Comparison of ENCODE assay signal across 1 cellular context in genomic region chr15:59256538-59256937, GRCh38.
TF ChIP-seq lines count a peak whose summit lies in the region.

No MANE protein-coding gene starts in this region.

TF ChIP-seq in HCT116, 20 proteins besides CTCF, POLR2A, EP300 and RAD21 (continued from another document):
- TF ChIP-seq, protein P1, sequence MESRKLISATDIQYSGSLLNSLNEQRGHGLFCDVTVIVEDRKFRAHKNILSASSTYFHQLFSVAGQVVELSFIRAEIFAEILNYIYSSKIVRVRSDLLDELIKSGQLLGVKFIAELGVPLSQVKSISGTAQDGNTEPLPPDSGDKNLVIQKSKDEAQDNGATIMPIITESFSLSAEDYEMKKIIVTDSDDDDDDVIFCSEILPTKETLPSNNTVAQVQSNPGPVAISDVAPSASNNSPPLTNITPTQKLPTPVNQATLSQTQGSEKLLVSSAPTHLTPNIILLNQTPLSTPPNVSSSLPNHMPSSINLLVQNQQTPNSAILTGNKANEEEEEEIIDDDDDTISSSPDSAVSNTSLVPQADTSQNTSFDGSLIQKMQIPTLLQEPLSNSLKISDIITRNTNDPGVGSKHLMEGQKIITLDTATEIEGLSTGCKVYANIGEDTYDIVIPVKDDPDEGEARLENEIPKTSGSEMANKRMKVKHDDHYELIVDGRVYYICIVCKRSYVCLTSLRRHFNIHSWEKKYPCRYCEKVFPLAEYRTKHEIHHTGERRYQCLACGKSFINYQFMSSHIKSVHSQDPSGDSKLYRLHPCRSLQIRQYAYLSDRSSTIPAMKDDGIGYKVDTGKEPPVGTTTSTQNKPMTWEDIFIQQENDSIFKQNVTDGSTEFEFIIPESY (IDR thresholded peaks at IDR 0.05; ENCODE audit: extremely low read depth, insufficient replicate concordance, low read length) = no peak
TF ChIP-seq in HCT116: peak in this region for 1.
